In genomic region chr14:53027031-53027430, GRCh38 we compare ENCODE assay signal across 24 cellular contexts.
"Had no signal": no experiment of that assay in that cellular context is flagged by ENCODE, and none has a peak within 500 bp of the region (broad histone marks: within the 10 kb centered on the region; RNA-seq: fewer than 3 reads in every experiment).

No MANE protein-coding gene starts in this region.

- H3K4me3 Mint-ChIP-seq: activated CD4-positive, alpha-beta T cell treated with anti-CD3 and anti-CD28 coated beads, Interleukin-2, amount 10 ng/mL, durations not matched to agents 7 days and 5 days; activated naive CD8-positive, alpha-beta T cell treated with anti-CD3 and anti-CD28 coated beads for 36 hours; activated T-helper 17 cell treated with anti-CD3 and anti-CD28 coated beads, Interleukin-2, amount 50 U/mL, for 72 hours; dendritic cell treated with granulocyte-macrophage colony-stimulating factor and Interleukin-4, amounts not matched to agents 40 ng/mL and 50 ng/mL, for 4 days; immature natural killer cell; nephron; stimulated activated memory B cell treated with anti-CD40 and anti-IgM and Interleukin-4, amounts not matched to agents 10 μg/mL and 1 μg/mL and 100 μg/mL, for 72 hours; type B pancreatic cell had no signal

- H3K27me3 Mint-ChIP-seq: activated CD4-positive, alpha-beta T cell treated with anti-CD3 and anti-CD28 coated beads, Interleukin-2, amount 10 ng/mL, durations not matched to agents 7 days and 5 days; activated naive CD8-positive, alpha-beta T cell treated with anti-CD3 and anti-CD28 coated beads for 36 hours; activated T-helper 17 cell treated with anti-CD3 and anti-CD28 coated beads, Interleukin-2, amount 50 U/mL, for 72 hours; dendritic cell treated with granulocyte-macrophage colony-stimulating factor and Interleukin-4, amounts not matched to agents 40 ng/mL and 50 ng/mL, for 4 days; stimulated activated memory B cell treated with anti-CD40 and anti-IgM and Interleukin-4, amounts not matched to agents 10 μg/mL and 1 μg/mL and 100 μg/mL, for 72 hours; type B pancreatic cell had no signal

- H3K9me3 Mint-ChIP-seq: activated T-helper 17 cell treated with anti-CD3 and anti-CD28 coated beads, Interleukin-2, amount 50 U/mL, for 72 hours; dendritic cell treated with granulocyte-macrophage colony-stimulating factor and Interleukin-4, amounts not matched to agents 40 ng/mL and 50 ng/mL, for 4 days; immature natural killer cell; nephron had no signal

- H3K36me3 Mint-ChIP-seq: type B pancreatic cell had no signal

- H3K27ac ChIP-seq: cardiac muscle cell, hepatocyte, left lung, stomach, thoracic aorta, vagina had no signal

- ATAC-seq: activated T-helper 17 cell treated with anti-CD3 and anti-CD28 coated beads, Interleukin-2, amount 50 U/mL, for 72 hours; left lung; sciatic nerve; stimulated activated memory B cell treated with anti-CD40 and anti-IgM and Interleukin-4, amounts not matched to agents 10 μg/mL and 1 μg/mL and 100 μg/mL, for 72 hours had no signal

- H3K4me1 Mint-ChIP-seq: nephron; stimulated activated memory B cell treated with anti-CD40 and anti-IgM and Interleukin-4, amounts not matched to agents 10 μg/mL and 1 μg/mL and 100 μg/mL, for 72 hours had no signal

- DNase-seq: activated CD4-positive, alpha-beta T cell treated with anti-CD3 and anti-CD28 coated beads, Interleukin-2, amount 10 ng/mL, durations not matched to agents 7 days and 5 days; activated naive CD8-positive, alpha-beta T cell treated with anti-CD3 and anti-CD28 coated beads for 36 hours; activated T-cell treated with anti-CD3 and anti-CD28 coated beads, Interleukin-2, amount 50 U/mL, for 1 hour; amygdala; effector CD8-positive, alpha-beta T cell; erythroblast; foreskin fibroblast; immature natural killer cell; left lung; mammary epithelial cell; posterior cingulate gyrus; small intestine; stimulated activated CD4-positive, alpha-beta T cell treated with anti-CD3 and anti-CD28 coated beads, Interleukin-2, amount 100 ng/mL, for 24 hours; stomach had no signal

- H3K27ac Mint-ChIP-seq: activated naive CD8-positive, alpha-beta T cell treated with anti-CD3 and anti-CD28 coated beads for 36 hours; activated T-helper 17 cell treated with anti-CD3 and anti-CD28 coated beads, Interleukin-2, amount 50 U/mL, for 72 hours; dendritic cell treated with granulocyte-macrophage colony-stimulating factor and Interleukin-4, amounts not matched to agents 40 ng/mL and 50 ng/mL, for 4 days; immature natural killer cell; nephron; stimulated activated memory B cell treated with anti-CD40 and anti-IgM and Interleukin-4, amounts not matched to agents 10 μg/mL and 1 μg/mL and 100 μg/mL, for 72 hours; type B pancreatic cell had no signal
